ENCODE assay signal across 29 cellular contexts in genomic region chr1:83559531-83559930, GRCh38.
DNase-seq lines count a peak whose midpoint lies in the region; ATAC-seq and TF ChIP-seq lines count a peak whose summit lies in the region.
"Had no signal": no experiment of that assay in that cellular context is flagged by ENCODE, and none has a peak within 500 bp of the region (broad histone marks: within the 10 kb centered on the region; RNA-seq: fewer than 3 reads in every experiment).

No MANE protein-coding gene starts in this region.

- intact Hi-C loops in thyroid gland (cut with DNase I) = no loop called here

- DNase-seq in astrocyte of the hippocampus (ENCODE audit: low read depth, low spot score) (peak; percentile 12), thyroid gland (peak in 1 of 2 donors; percentile 3), HuH-7.5 (ENCODE audit: low spot score) (no peak)
- DNase-seq: activated CD4-positive, alpha-beta T cell treated with anti-CD3 and anti-CD28 coated beads, Interleukin-2, amount 50 U/mL, for 48 hours; activated CD8-positive, alpha-beta memory T cell treated with anti-CD3 and anti-CD28 coated beads, Interleukin-2, amount 50 U/mL, for 48 hours; activated naive CD4-positive, alpha-beta T cell treated with anti-CD3 and anti-CD28 coated beads, Interleukin-2, amount 10 ng/mL, durations not matched to agents 7 days and 5 days; amniotic stem cell; C1 segment of cervical spinal cord; COR-L47; DMS79; GF-D8; glutamatergic neuron; GOT3; Karpas-422; natural killer cell; NCI-H2171; NCI-H524; right cardiac atrium; SJCRH30; spleen; T1000; transverse colon had no signal

- TF ChIP-seq POLR2A in thyroid gland (IDR thresholded peaks at IDR 0.05) = no peak
- no peak for TF ChIP-seq POLR2A in gastroesophageal sphincter (IDR thresholded peaks at IDR 0.05)

- H3K9me3 ChIP-seq in thyroid gland = no peaks in the 10 kb centered on the region
- no peaks in the 10 kb centered on the region for H3K9me3 ChIP-seq in gastroesophageal sphincter
- H3K9me3 ChIP-seq: SJCRH30, spleen, transverse colon had no signal

- peak in 1 of 6 experiments; percentile 12 for TF ChIP-seq CTCF in thyroid gland (IDR thresholded peaks at IDR 0.05)
- TF ChIP-seq CTCF in gastroesophageal sphincter (IDR thresholded peaks at IDR 0.05) = no peak

- ATAC-seq in GM18868 (IDR thresholded peaks at IDR 0.05; ENCODE audit: unreplicated experiment) (peak; percentile 66), HG02884 (IDR thresholded peaks at IDR 0.05; ENCODE audit: unreplicated experiment) (peak; percentile 64), gastroesophageal sphincter (no peak), GM18520 (IDR thresholded peaks at IDR 0.05; ENCODE audit: unreplicated experiment) (no peak)
- ATAC-seq: natural killer cell, right cardiac atrium, WTC11 had no signal

- no peak for TF ChIP-seq EP300 in gastroesophageal sphincter (IDR thresholded peaks at IDR 0.05)

- peak overlapping the region; percentile 31 to 89 (median 46) for H3K27ac ChIP-seq in thyroid gland
- H3K27ac ChIP-seq in gastroesophageal sphincter = no peak overlapping the region
- H3K27ac ChIP-seq: epithelial cell of prostate, parathyroid adenoma, SJCRH30, spleen, transverse colon had no signal

- H3K4me3 ChIP-seq in thyroid gland (replicated peaks in 1 of 3) (no peak overlapping the region), gastroesophageal sphincter (no peak overlapping the region)
- H3K4me3 ChIP-seq: SJCRH30, spleen, transverse colon had no signal

- 48 to 72% methylated on average over 3 of the region's 3 CpGs for WGBS in thyroid gland, 2 donors
- WGBS in gastroesophageal sphincter (ENCODE audit: low coverage in 1 of 2), 2 donors = 73 to 100% methylated on average over 1 to 2 of the region's 3 CpGs

- H3K27me3 ChIP-seq in thyroid gland (no peaks in the 10 kb centered on the region), gastroesophageal sphincter (no peaks in the 10 kb centered on the region)
- H3K27me3 ChIP-seq: SJCRH30, spleen, transverse colon had no signal

- H3K36me3 ChIP-seq in thyroid gland (no peaks in the 10 kb centered on the region), gastroesophageal sphincter (no peaks in the 10 kb centered on the region)
- H3K36me3 ChIP-seq: SJCRH30, spleen, transverse colon had no signal

- H3K4me1 ChIP-seq in thyroid gland (peaks cover 27 to 30% of the 10 kb centered on the region in 2 donors), gastroesophageal sphincter (no peaks in the 10 kb centered on the region)
- H3K4me1 ChIP-seq: parathyroid adenoma, SJCRH30, spleen, transverse colon had no signal

Comparison
In these comparisons a context has a peak if more than half of its experiments do, and no peak if none do; other contexts are left out.
1. ATAC-seq: peak in GM18868 (single experiment) and HG02884 (single experiment); none in gastroesophageal sphincter (single experiment) and GM18520 (single experiment).
2. H3K27ac ChIP-seq: peak in thyroid gland (3 of 3); none in gastroesophageal sphincter (0 of 4).